8 cellular contexts compared by ENCODE assay signal in genomic region chr11:67954971-67955370, GRCh38. TPM values are rescaled to one million over a fixed set of nuclear protein-coding genes. Genes with fewer than 3 reads are reported as not detected.
DNase-seq lines count a peak whose midpoint lies in the region; ATAC-seq and TF ChIP-seq lines count a peak whose summit lies in the region.
"Not testable (repeated sequence)": the region's sequence is repeated elsewhere in the genome, so short reads cannot be mapped to it uniquely, and the experiment has no call there.

No MANE protein-coding gene starts in this region.

- not testable (repeated sequence) for H3K36me3 ChIP-seq in BLaER1 treated with 17β-estradiol and CSF1 and Interleukin-3, amounts not matched to agents 10 nM and 100 nM; HUES64 (ENCODE audit: insufficient read depth, low read length); esophagus muscularis mucosa; right lobe of liver

- intact Hi-C loops in esophagus muscularis mucosa (cut with DNase I); right lobe of liver (cut with DNase I): not testable (repeated sequence)

- peaks cover 7 to 15% (median 13%) of the 10 kb centered on the region in 11 experiments; a peak in 19 of 22 replicates for H3K27me3 ChIP-seq in BLaER1 treated with 17β-estradiol and CSF1 and Interleukin-3, amounts not matched to agents 10 nM and 100 nM
- peaks cover 22% of the 10 kb centered on the region for H3K27me3 ChIP-seq in HUES64 (ENCODE audit: insufficient read depth, low read length)
- H3K27me3 ChIP-seq in esophagus muscularis mucosa = peaks cover 0 to 24% (median 0%) of the 10 kb centered on the region in 4 donors
- not testable (repeated sequence) for H3K27me3 ChIP-seq in right lobe of liver

- H3K4me3 ChIP-seq in BLaER1 treated with 17β-estradiol and CSF1 and Interleukin-3, amounts not matched to agents 10 nM and 100 nM = peak overlapping the region in 7 of 10 experiments; percentile 51 to 71 (median 59); a peak in 10 of 20 replicates
- H3K4me3 ChIP-seq in HUES64 (ENCODE audit: low read length) = peak overlapping the region; percentile 62
- peak overlapping the region; percentile 61 to 68 (median 62) for H3K4me3 ChIP-seq in esophagus muscularis mucosa
- peak overlapping the region; percentile 37 to 44 (median 40) for H3K4me3 ChIP-seq in right lobe of liver

- H3K36me3 Mint-ChIP-seq in activated naive CD8-positive, alpha-beta T cell; osteocyte (ENCODE audit: unreplicated experiment): not testable (repeated sequence)

- TF ChIP-seq POLR2A in esophagus muscularis mucosa (IDR thresholded peaks at IDR 0.05; ENCODE audit: low read depth); right lobe of liver (IDR thresholded peaks at IDR 0.05): not testable (repeated sequence)

- TF ChIP-seq EP300 in esophagus muscularis mucosa (IDR thresholded peaks at IDR 0.05) = not testable (repeated sequence)

- not testable (repeated sequence) for ATAC-seq in right lobe of liver; stimulated activated naive CD8-positive, alpha-beta T cell treated with anti-CD3 and anti-CD28 coated beads, Interleukin-15, amount 100 ng/mL, for 72 hours

- not testable (repeated sequence) for H3K9me3 ChIP-seq in BLaER1 treated with 17β-estradiol and CSF1 and Interleukin-3, amounts not matched to agents 10 nM and 100 nM (replicated peaks in 1 of 11); HUES64 (ENCODE audit: insufficient read depth, low read depth, low read length); esophagus muscularis mucosa; right lobe of liver

- H3K9me3 Mint-ChIP-seq in activated naive CD8-positive, alpha-beta T cell (ENCODE audit: low read depth); osteocyte (ENCODE audit: unreplicated experiment); stimulated activated naive CD8-positive, alpha-beta T cell treated with anti-CD3 and anti-CD28 coated beads, Interleukin-15, amount 100 ng/mL, for 72 hours: not testable (repeated sequence)

- not testable (repeated sequence) for TF ChIP-seq CTCF in VCaP (conservative IDR thresholded peaks at IDR 0.05); esophagus muscularis mucosa (IDR thresholded peaks at IDR 0.05); right lobe of liver (IDR thresholded peaks at IDR 0.05); osteocyte (IDR thresholded peaks at IDR 0.05)

- H3K27me3 Mint-ChIP-seq in activated naive CD8-positive, alpha-beta T cell = not testable (repeated sequence)
- peaks cover 60% of the 10 kb centered on the region for H3K27me3 Mint-ChIP-seq in osteocyte (ENCODE audit: unreplicated experiment)
- H3K27me3 Mint-ChIP-seq in stimulated activated naive CD8-positive, alpha-beta T cell treated with anti-CD3 and anti-CD28 coated beads, Interleukin-15, amount 100 ng/mL, for 72 hours = peaks cover 65% of the 10 kb centered on the region

- H3K4me3 Mint-ChIP-seq in activated naive CD8-positive, alpha-beta T cell = peak overlapping the region; percentile 81
- peak overlapping the region; percentile 51 for H3K4me3 Mint-ChIP-seq in osteocyte (ENCODE audit: unreplicated experiment)
- peak overlapping the region; percentile 93 to 95 for H3K4me3 Mint-ChIP-seq in stimulated activated naive CD8-positive, alpha-beta T cell treated with anti-CD3 and anti-CD28 coated beads, Interleukin-15, amount 100 ng/mL, for 72 hours

- H3K4me1 ChIP-seq in BLaER1 treated with 17β-estradiol and CSF1 and Interleukin-3, amounts not matched to agents 10 nM and 100 nM; HUES64 (ENCODE audit: insufficient read depth, low read length); esophagus muscularis mucosa; right lobe of liver: not testable (repeated sequence)

- not testable (repeated sequence) for H3K27ac Mint-ChIP-seq in activated naive CD8-positive, alpha-beta T cell; osteocyte (ENCODE audit: unreplicated experiment)
- H3K27ac Mint-ChIP-seq in stimulated activated naive CD8-positive, alpha-beta T cell treated with anti-CD3 and anti-CD28 coated beads, Interleukin-15, amount 100 ng/mL, for 72 hours = peak overlapping the region in 1 of 2 donors; percentile 87

- 3% methylated on average over 17 of the region's 26 CpGs for WGBS in HUES64
- 13% methylated on average over 5 of the region's 26 CpGs for WGBS in esophagus muscularis mucosa
- no CpG with 5 or more reads among the region's 26 CpGs for WGBS in right lobe of liver (ENCODE audit: insufficient coverage, low coverage, low lambda C conversion rate, missing lambda C conversion rate)

- H3K4me2 ChIP-seq in BLaER1 treated with 17β-estradiol and CSF1 and Interleukin-3, amounts not matched to agents 10 nM and 100 nM = peak overlapping the region; percentile 75 to 86 (median 81); a peak in 16 of 22 replicates

- H3K4me1 Mint-ChIP-seq in activated naive CD8-positive, alpha-beta T cell (ENCODE audit: low read depth) = peaks cover 12% of the 10 kb centered on the region
- H3K4me1 Mint-ChIP-seq in osteocyte (ENCODE audit: unreplicated experiment) = not testable (repeated sequence)
- peaks cover 20% of the 10 kb centered on the region for H3K4me1 Mint-ChIP-seq in stimulated activated naive CD8-positive, alpha-beta T cell treated with anti-CD3 and anti-CD28 coated beads, Interleukin-15, amount 100 ng/mL, for 72 hours

- not testable (repeated sequence) for H4K20me1 ChIP-seq in BLaER1 treated with 17β-estradiol and CSF1 and Interleukin-3, amounts not matched to agents 10 nM and 100 nM

- H3K9ac ChIP-seq in BLaER1 treated with 17β-estradiol and CSF1 and Interleukin-3, amounts not matched to agents 10 nM and 100 nM; HUES64 (ENCODE audit: low read depth, low read length): not testable (repeated sequence)

- H3K27ac ChIP-seq in BLaER1 treated with 17β-estradiol and CSF1 and Interleukin-3, amounts not matched to agents 10 nM and 100 nM; HUES64 (ENCODE audit: low read depth, low read length); right lobe of liver: not testable (repeated sequence)
- H3K27ac ChIP-seq in VCaP (peak overlapping the region; percentile 57; the same call in 1 of the 2 replicates), esophagus muscularis mucosa (replicated peaks in 1 of 4) (peak overlapping the region in 1 of 4 donors; percentile 38)

- DNase-seq in esophagus muscularis mucosa (ENCODE audit: extremely low spot score); right lobe of liver; osteocyte (ENCODE audit: extremely low spot score, unreplicated experiment); stimulated activated naive CD8-positive, alpha-beta T cell treated with anti-CD3 and anti-CD28 coated beads, Interleukin-15, amount 100 ng/mL, for 72 hours: not testable (repeated sequence)

RNA-seq across cellular contexts. Expression of gene UNC93B1, which starts 48.9 kb away (rescaled TPM):
- polyA plus RNA-seq in HUES64 (2013, experiment 1 of 2) = 12.0 TPM
- 12.4 TPM for polyA plus RNA-seq in HUES64 (2013, experiment 2 of 2)
- total RNA-seq in esophagus muscularis mucosa (10 to 100 TPM; 16.6 to 38.4 (median 31.6) TPM), right lobe of liver (10 to 100 TPM; 13.3 to 21.4 (median 17.9) TPM), osteocyte (26.0 and 29.3 TPM in 2 replicates)

RNA-seq across cellular contexts. Expression of gene ALDH3B1, which starts 55.2 kb away (rescaled TPM):
- polyA plus RNA-seq in HUES64 (2013, experiment 1 of 2) = 0.05 TPM
- 0.25 TPM for polyA plus RNA-seq in HUES64 (2013, experiment 2 of 2)
- 10 to 100 TPM; 10.6 to 17.2 (median 12.6) TPM for total RNA-seq in esophagus muscularis mucosa
- 1 to 10 TPM; 2.3 to 7.4 (median 4.4) TPM for total RNA-seq in right lobe of liver
- 4.7 and 6.5 TPM in 2 replicates for total RNA-seq in osteocyte
